14 cellular contexts compared by ENCODE assay signal in the genomic region with DNA sequence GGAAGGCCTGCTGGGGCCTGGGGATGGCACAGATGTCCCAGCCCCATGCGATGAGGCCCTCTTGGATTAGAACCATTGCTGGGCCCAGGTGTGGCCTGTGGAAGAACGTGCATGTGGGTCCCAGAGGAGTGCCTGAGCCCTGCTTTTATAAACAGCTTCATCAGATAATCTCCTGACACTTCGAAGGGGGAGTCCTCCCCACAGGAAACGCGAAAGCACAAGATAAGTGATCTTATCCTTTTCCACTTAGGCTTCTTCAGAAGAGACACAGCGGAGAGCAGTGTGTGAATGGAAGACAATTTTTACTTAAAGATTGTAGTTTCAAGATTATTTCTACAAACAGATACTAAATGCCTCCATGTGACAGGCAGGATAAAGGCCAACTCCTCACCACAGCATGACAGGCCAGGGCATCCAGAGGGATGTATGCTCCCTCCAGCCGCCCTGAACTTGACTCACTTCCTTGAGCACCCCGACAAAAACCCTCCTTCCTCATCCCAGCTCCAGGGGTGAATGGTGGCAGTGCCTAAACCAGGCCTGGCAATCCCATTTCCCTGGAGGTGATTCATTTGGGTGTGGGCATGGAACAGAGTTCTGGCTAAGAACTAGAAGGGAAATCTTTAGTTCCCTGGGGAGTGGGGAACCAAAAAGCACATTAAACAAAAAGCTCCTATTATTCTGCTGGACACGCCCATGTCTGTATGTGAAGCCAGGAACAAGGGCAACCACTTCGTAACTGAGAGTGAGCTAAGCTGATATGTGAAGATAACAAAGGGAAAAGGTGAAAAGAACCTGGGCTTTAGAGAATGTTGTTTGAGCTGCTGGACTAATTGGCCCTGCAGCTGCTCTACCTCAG. TPM values are rescaled to one million over a fixed set of nuclear protein-coding genes. Genes with fewer than 3 reads are reported as not detected.
A peak's percentile ranks its signal among the peaks of the same experiment; 100 is the strongest.
DNase-seq lines count a peak whose midpoint lies in the region; ATAC-seq and TF ChIP-seq lines count a peak whose summit lies in the region.
"Had no signal": no experiment of that assay in that cellular context is flagged by ENCODE, and none has a peak within 500 bp of the region (broad histone marks: within the 10 kb centered on the region; RNA-seq: fewer than 3 reads in every experiment).

No MANE protein-coding gene starts in this region.

- H4K20me1 ChIP-seq in neural progenitor cell (ENCODE audit: low read depth), result no peaks in the 10 kb centered on the region

- ATAC-seq in GM18502 (IDR thresholded peaks at IDR 0.05; ENCODE audit: poor library complexity, unreplicated experiment), result no peak
- ATAC-seq: A549, mucosa of descending colon, sciatic nerve had no signal

- WGBS in adrenal gland, 4 donors, result 50 to 56% (median 53%) methylated on average over 10 of the region's 10 CpGs

- no peaks in the 10 kb centered on the region for H3K36me3 Mint-ChIP-seq in neural progenitor cell
- H3K36me3 Mint-ChIP-seq in activated T-cell treated with anti-CD3 and anti-CD28 coated beads, Interleukin-2, amount 50 U/mL, for 24 hours (ENCODE audit: low read depth), result no peaks in the 10 kb centered on the region

- no peak overlapping the region for H3K4me3 Mint-ChIP-seq in neural progenitor cell
- H3K4me3 Mint-ChIP-seq in activated T-cell treated with anti-CD3 and anti-CD28 coated beads, Interleukin-2, amount 50 U/mL, for 24 hours, result no peak overlapping the region

- H3K27ac Mint-ChIP-seq in neural progenitor cell, result peak overlapping the region; percentile 47
- H3K27ac Mint-ChIP-seq in activated T-cell treated with anti-CD3 and anti-CD28 coated beads, Interleukin-2, amount 50 U/mL, for 24 hours, result no peak overlapping the region

- no peaks in the 10 kb centered on the region for H3K79me2 ChIP-seq in neural progenitor cell (ENCODE audit: low read depth)

- no peak overlapping the region for H2AFZ ChIP-seq in neural progenitor cell (replicated peaks)

- H3K4me1 ChIP-seq in adrenal gland (replicated peaks in 1 of 2) (peaks cover 13 to 26% of the 10 kb centered on the region in 2 donors), neural progenitor cell (peaks cover 48% of the 10 kb centered on the region)
- H3K4me1 ChIP-seq: A549 had no signal

- intact Hi-C loops in adrenal gland (cut with DNase I), result no loop called here

- H3K4me2 ChIP-seq in neural progenitor cell, result peak overlapping the region; percentile 50
- H3K4me2 ChIP-seq: A549 had no signal

- H3K27me3 ChIP-seq in adrenal gland (no peaks in the 10 kb centered on the region), neural progenitor cell (no peaks in the 10 kb centered on the region)

- peaks cover 2% of the 10 kb centered on the region for H3K27me3 Mint-ChIP-seq in neural progenitor cell (ENCODE audit: insufficient read depth, low read depth)
- peaks cover 7% of the 10 kb centered on the region for H3K27me3 Mint-ChIP-seq in activated T-cell treated with anti-CD3 and anti-CD28 coated beads, Interleukin-2, amount 50 U/mL, for 24 hours

- H3K27ac ChIP-seq in adrenal gland, result peak overlapping the region; percentile 37 to 88 (median 75)
- no peak overlapping the region for H3K27ac ChIP-seq in neural progenitor cell
- H3K27ac ChIP-seq: A549, coronary artery had no signal

- H3F3A ChIP-seq in neural progenitor cell (ENCODE audit: low read depth), result peaks cover 33% of the 10 kb centered on the region

- H3K9ac ChIP-seq in neural progenitor cell, result no peak overlapping the region

- H3K4me3 ChIP-seq in adrenal gland (no peak overlapping the region), neural progenitor cell (no peak overlapping the region)
- H3K4me3 ChIP-seq: A549, coronary artery, mucosa of descending colon had no signal

- H3K9me3 ChIP-seq in adrenal gland (replicated peaks in 1 of 3) (no peaks in the 10 kb centered on the region), neural progenitor cell (ENCODE audit: low read depth) (no peaks in the 10 kb centered on the region)
- H3K9me3 ChIP-seq: A549, mucosa of descending colon had no signal

- no peaks in the 10 kb centered on the region for H3K9me3 Mint-ChIP-seq in neural progenitor cell
- no peaks in the 10 kb centered on the region for H3K9me3 Mint-ChIP-seq in activated T-cell treated with anti-CD3 and anti-CD28 coated beads, Interleukin-2, amount 50 U/mL, for 24 hours

- DNase-seq in NCI-H2227 treated with DMSO at 0.1 percent for 48 hours (lab: John Stamatoyannopoulos, UW), result peak; percentile 15
- DNase-seq in NCI-H2227 (lab: John Stamatoyannopoulos, UW; ENCODE audit: unreplicated experiment), result no peak
- peak; percentile 34 for DNase-seq in NCI-H2081 treated with DMSO at 0.1 percent for 48 hours (lab: John Stamatoyannopoulos, UW)
- no peak for DNase-seq in adrenal gland
- peak; percentile 69 for DNase-seq in neural progenitor cell (ENCODE audit: low spot score)
- DNase-seq in germinal center (ENCODE audit: low spot score), result no peak
- no peak for DNase-seq in activated T-cell treated with anti-CD3 and anti-CD28 coated beads, Interleukin-2, amount 50 U/mL, for 24 hours
- DNase-seq: activated CD4-positive, alpha-beta T cell treated with anti-CD3 and anti-CD28 coated beads for 1 hour; hypothalamus; mucosa of descending colon had no signal

- TF ChIP-seq POLR2A in adrenal gland (IDR thresholded peaks at IDR 0.05), result no peak

- peaks cover 30% of the 10 kb centered on the region for H3K4me1 Mint-ChIP-seq in neural progenitor cell
- H3K4me1 Mint-ChIP-seq in activated T-cell treated with anti-CD3 and anti-CD28 coated beads, Interleukin-2, amount 50 U/mL, for 24 hours (ENCODE audit: low read depth), result peaks cover 11% of the 10 kb centered on the region

- H3K36me3 ChIP-seq in adrenal gland (replicated peaks in 1 of 2), result no peaks in the 10 kb centered on the region
- H3K36me3 ChIP-seq in neural progenitor cell, result no peaks in the 10 kb centered on the region

- TF ChIP-seq CTCF in adrenal gland (IDR thresholded peaks at IDR 0.05) (no peak), neural progenitor cell (IDR thresholded peaks at IDR 0.05) (no peak)

RNA-seq across cellular contexts. Expression of gene TMEM163, which starts 56.2 kb away (rescaled TPM):
- total RNA-seq in adrenal gland (10 to 100 TPM in 5 of 8 donors, 1 to 10 TPM in 3; 3.6 to 15.5 (median 10.5) TPM), neural progenitor cell (ENCODE audit: low replicate concordance) (0.95 and 1.2 TPM in 2 replicates)
- 10 to 100 TPM in 1 of 3 donors, 1 to 10 TPM in 2; 6.5 to 21.6 (median 7.5) TPM for polyA plus RNA-seq in adrenal gland
- polyA plus RNA-seq: A549 had no signal

Comparison
In these comparisons a context has a peak if more than half of its experiments do, and no peak if none do; other contexts are left out.
1. DNase-seq: peak in NCI-H2227 treated with DMSO at 0.1 percent for 48 hours (single experiment), NCI-H2081 treated with DMSO at 0.1 percent for 48 hours (single experiment) and neural progenitor cell (single experiment); none in NCI-H2227 (single experiment), adrenal gland (0 of 7), germinal center (single experiment) and activated T-cell treated with anti-CD3 and anti-CD28 coated beads, Interleukin-2, amount 50 U/mL, for 24 hours (single experiment).